In the genomic region with DNA sequence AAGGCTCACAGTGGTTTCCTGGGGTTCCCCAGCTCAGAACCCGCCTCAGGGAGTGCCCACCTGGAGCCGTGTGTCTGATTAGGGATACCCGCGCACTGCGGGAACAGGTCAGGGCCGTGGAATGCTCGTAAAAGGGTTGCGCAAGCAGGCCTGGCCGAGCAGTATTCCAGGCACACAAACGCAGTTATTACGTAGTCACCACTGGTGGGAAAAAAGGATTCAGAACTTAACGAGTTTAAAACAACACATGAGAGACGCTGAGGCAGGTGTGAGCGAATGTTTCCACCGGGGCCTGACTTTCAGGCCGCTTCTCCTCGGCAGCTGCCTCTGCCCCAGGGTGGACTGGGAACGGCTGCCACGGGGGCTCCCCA, we compare ENCODE assay signal across 14 cellular contexts. TPM values are rescaled to one million over a fixed set of nuclear protein-coding genes. Genes with fewer than 3 reads are reported as not detected.
A peak's percentile ranks its signal among the peaks of the same experiment; 100 is the strongest.
DNase-seq lines count a peak whose midpoint lies in the region; ATAC-seq and TF ChIP-seq lines count a peak whose summit lies in the region.
"Had no signal": no experiment of that assay in that cellular context is flagged by ENCODE, and none has a peak within 500 bp of the region (broad histone marks: within the 10 kb centered on the region; RNA-seq: fewer than 3 reads in every experiment).

No MANE protein-coding gene starts in this region.

- no peaks in the 10 kb centered on the region for H3K27me3 Mint-ChIP-seq in activated CD8-positive, alpha-beta T cell treated with anti-CD3 and anti-CD28 coated beads for 36 hours
- H3K27me3 Mint-ChIP-seq: stimulated activated naive B cell treated with anti-CD40 and anti-IgM and Interleukin-4, amounts not matched to agents 10 μg/mL and 1 μg/mL and 100 μg/mL, for 72 hours had no signal

- H3K4me1 Mint-ChIP-seq in activated CD8-positive, alpha-beta T cell treated with anti-CD3 and anti-CD28 coated beads for 36 hours (ENCODE audit: low read depth), result peaks cover 33% of the 10 kb centered on the region

- intact Hi-C loops in activated CD8-positive, alpha-beta T cell treated with anti-CD3 and anti-CD28 coated beads for 36 hours (cut with micrococcal nuclease), result no loop called here

- no peak overlapping the region for H3K27ac Mint-ChIP-seq in activated CD8-positive, alpha-beta T cell treated with anti-CD3 and anti-CD28 coated beads for 36 hours
- H3K27ac Mint-ChIP-seq: T-helper 2 cell treated with Interferon-gamma antibody and Interleukin-4, amounts not matched to agents 5 μg/mL and 100 μg/mL, for 36 hours had no signal

- ATAC-seq in activated CD8-positive, alpha-beta T cell treated with anti-CD3 and anti-CD28 coated beads for 36 hours, result no peak

- no peak for TF ChIP-seq CTCF in activated CD8-positive, alpha-beta T cell treated with anti-CD3 and anti-CD28 coated beads for 36 hours (IDR thresholded peaks at IDR 0.05)

- CTCF ChIA-PET in HEK293T (lab: Yijun Ruan, JAX), result no interaction called here
- CTCF ChIA-PET in activated CD8-positive, alpha-beta T cell treated with anti-CD3 and anti-CD28 coated beads for 36 hours (lab: Charles Lee), result interaction anchor here (0.9 kb wide), 1 partner anchor 79 kb away, joined by 3 read pairs; no protein-coding TSS in a partner anchor

- in situ Hi-C loops in ACHN (cut with HindIII; ENCODE audit: low pct_ligation_motif_present, low pct_unique_long_range_greater_than_20kb, low sequenced_read_pairs), result no loop called here
- in situ Hi-C loops in G401 (cut with HindIII; ENCODE audit: low sequenced_read_pairs), result no loop called here

- no peak overlapping the region for H3K4me3 Mint-ChIP-seq in activated CD8-positive, alpha-beta T cell treated with anti-CD3 and anti-CD28 coated beads for 36 hours
- H3K4me3 Mint-ChIP-seq: stimulated activated naive B cell treated with anti-CD40 and anti-IgM and Interleukin-4, amounts not matched to agents 10 μg/mL and 1 μg/mL and 100 μg/mL, for 72 hours; T-helper 2 cell treated with Interferon-gamma antibody and Interleukin-4, amounts not matched to agents 5 μg/mL and 100 μg/mL, for 36 hours had no signal

- H3K36me3 Mint-ChIP-seq in activated CD8-positive, alpha-beta T cell treated with anti-CD3 and anti-CD28 coated beads for 36 hours (ENCODE audit: low read depth), result no peaks in the 10 kb centered on the region

- DNase-seq in ACHN (peak; percentile 57), HEK293T (ENCODE audit: extremely low spot score) (peak; percentile 37), left kidney (ENCODE audit: low read depth, low spot score) (peak; percentile 29), NCI-H446 (lab: John Stamatoyannopoulos, UW) (no peak), NK-92 (lab: John Stamatoyannopoulos, UW; ENCODE audit: unreplicated experiment) (no peak), G401 (ENCODE audit: low spot score) (no peak), dedifferentiated amniotic fluid mesenchymal stem cell (ENCODE audit: extremely low spot score) (no peak)
- peak; percentile 33 for DNase-seq in activated CD8-positive, alpha-beta T cell treated with anti-CD3 and anti-CD28 coated beads for 36 hours
- DNase-seq: AML-193; effector CD8-positive, alpha-beta T cell; left ventricle myocardium inferior; NCI-H524 treated with DMSO at 0.1 percent for 48 hours; stimulated activated naive B cell treated with anti-CD40 and anti-IgM and Interleukin-4, amounts not matched to agents 10 μg/mL and 1 μg/mL and 100 μg/mL, for 72 hours had no signal

- POLR2A ChIA-PET in HEK293T (lab: Yijun Ruan, JAX), result no interaction called here
- POLR2A ChIA-PET in activated CD8-positive, alpha-beta T cell treated with anti-CD3 and anti-CD28 coated beads for 36 hours (lab: Charles Lee), result interaction anchor here (1.1 to 1.2 kb wide), 3 partner anchors 8 to 50 kb away, joined by 3 to 4 read pairs (median 3); no protein-coding TSS in a partner anchor

- no peaks in the 10 kb centered on the region for H3K9me3 Mint-ChIP-seq in activated CD8-positive, alpha-beta T cell treated with anti-CD3 and anti-CD28 coated beads for 36 hours
- H3K9me3 Mint-ChIP-seq: T-helper 2 cell treated with Interferon-gamma antibody and Interleukin-4, amounts not matched to agents 5 μg/mL and 100 μg/mL, for 36 hours had no signal

TF ChIP-seq in HEK293T, 16 proteins besides CTCF, POLR2A, EP300 and RAD21:
- no peak for TF ChIP-seq CTBP1 (IDR thresholded peaks at IDR 0.05; ENCODE audit: borderline replicate concordance)
- TF ChIP-seq FOXK2 (IDR thresholded peaks at IDR 0.05), result no peak
- no peak for TF ChIP-seq L3MBTL2 (conservative IDR thresholded peaks at IDR 0.05)
- no peak for TF ChIP-seq HDGF (IDR thresholded peaks at IDR 0.05; ENCODE audit: borderline replicate concordance)
- TF ChIP-seq ARNT (IDR thresholded peaks at IDR 0.05), result no peak
- TF ChIP-seq ZNF384 (IDR thresholded peaks at IDR 0.05), result no peak
- TF ChIP-seq TARDBP (IDR thresholded peaks at IDR 0.05), result no peak
- TF ChIP-seq BHLHE40 (IDR thresholded peaks at IDR 0.05; ENCODE audit: borderline replicate concordance), result no peak
- no peak for TF ChIP-seq ELF4 (IDR thresholded peaks at IDR 0.05)
- no peak for TF ChIP-seq FOXM1 (IDR thresholded peaks at IDR 0.05; ENCODE audit: borderline replicate concordance)
- TF ChIP-seq, protein P1, sequence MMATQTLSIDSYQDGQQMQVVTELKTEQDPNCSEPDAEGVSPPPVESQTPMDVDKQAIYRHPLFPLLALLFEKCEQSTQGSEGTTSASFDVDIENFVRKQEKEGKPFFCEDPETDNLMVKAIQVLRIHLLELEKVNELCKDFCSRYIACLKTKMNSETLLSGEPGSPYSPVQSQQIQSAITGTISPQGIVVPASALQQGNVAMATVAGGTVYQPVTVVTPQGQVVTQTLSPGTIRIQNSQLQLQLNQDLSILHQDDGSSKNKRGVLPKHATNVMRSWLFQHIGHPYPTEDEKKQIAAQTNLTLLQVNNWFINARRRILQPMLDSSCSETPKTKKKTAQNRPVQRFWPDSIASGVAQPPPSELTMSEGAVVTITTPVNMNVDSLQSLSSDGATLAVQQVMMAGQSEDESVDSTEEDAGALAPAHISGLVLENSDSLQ (IDR thresholded peaks at IDR 0.05), result no peak
- no peak for TF ChIP-seq LEF1 (IDR thresholded peaks at IDR 0.05; ENCODE audit: borderline replicate concordance)
- TF ChIP-seq SP1 (IDR thresholded peaks at IDR 0.05), result no peak

RNA-seq across cellular contexts. Expression of a gene that starts 18.2 kb away (rescaled TPM):
- 1 to 10 TPM; 2.9 to 6.0 TPM for total RNA-seq in activated CD8-positive, alpha-beta T cell treated with anti-CD3 and anti-CD28 coated beads for 36 hours
- total RNA-seq in G401 (2014; rRNA removed; shearing (Covaris generic)), result 0.06 and 0.20 TPM in 2 replicates

RNA-seq across cellular contexts. Expression of a gene that starts 32.1 kb away (rescaled TPM):
- 10 to 100 TPM; 39.0 to 40.6 TPM for total RNA-seq in activated CD8-positive, alpha-beta T cell treated with anti-CD3 and anti-CD28 coated beads for 36 hours
- total RNA-seq in G401 (2014; rRNA removed; shearing (Covaris generic)), result 32.9 and 45.4 TPM in 2 replicates

RNA-seq across cellular contexts. Expression of a gene that starts 35.8 kb away (rescaled TPM):
- total RNA-seq in activated CD8-positive, alpha-beta T cell treated with anti-CD3 and anti-CD28 coated beads for 36 hours, result not detected
- not detected in 2 replicates for total RNA-seq in G401 (2014; rRNA removed; shearing (Covaris generic))

Comparison
In these comparisons a context has a peak if more than half of its experiments do, and no peak if none do; other contexts are left out.
1. DNase-seq: peak in ACHN (single experiment), HEK293T (single experiment), activated CD8-positive, alpha-beta T cell treated with anti-CD3 and anti-CD28 coated beads for 36 hours (single experiment) and left kidney (single experiment); none in NCI-H446 (0 of 2), NK-92 (single experiment), G401 (single experiment) and dedifferentiated amniotic fluid mesenchymal stem cell (single experiment).